Comparison of ENCODE assay signal across 9 cellular contexts in genomic region chr11:69044111-69045013, GRCh38. TPM values are rescaled to one million over a fixed set of nuclear protein-coding genes. Genes with fewer than 3 reads are reported as not detected.
DNase-seq lines count a peak whose midpoint lies in the region; ATAC-seq, FAIRE-seq and TF ChIP-seq lines count a peak whose summit lies in the region.
"Had no signal": no experiment of that assay in that cellular context is flagged by ENCODE, and none has a peak within 500 bp of the region (broad histone marks: within the 10 kb centered on the region; RNA-seq: fewer than 3 reads in every experiment).

No MANE protein-coding gene starts in this region.

- H3K79me2 ChIP-seq in GM23248 (ENCODE audit: insufficient read depth), result peaks cover 7% of the 10 kb centered on the region; the same call in 1 of the 2 replicates
- H3K79me2 ChIP-seq in OCI-LY3 (ENCODE audit: low read length), result peaks cover 5% of the 10 kb centered on the region
- H3K79me2 ChIP-seq in HepG2 (ENCODE audit: insufficient read depth, low read length), result peaks cover 2% of the 10 kb centered on the region

- peak overlapping the region; percentile 61 for H3K27ac Mint-ChIP-seq in type B pancreatic cell
- no peak overlapping the region for H3K27ac Mint-ChIP-seq in stimulated activated memory B cell treated with anti-CD40 and anti-IgM and Interleukin-4, amounts not matched to agents 10 μg/mL and 1 μg/mL and 100 μg/mL, for 72 hours

- intact Hi-C loops in colonic mucosa (cut with DNase I) (loop anchor here (5.0 kb wide), 1 partner anchor 132 kb away; no protein-coding TSS in a partner anchor), HepG2 (cut with micrococcal nuclease; ENCODE audit: unreplicated experiment) (loop anchor here (1.0 kb wide), 1 partner anchor 37 kb away; no protein-coding TSS in a partner anchor)

- H3K36me3 Mint-ChIP-seq in type B pancreatic cell, result no peaks in the 10 kb centered on the region
- peaks cover under 1% of the 10 kb centered on the region for H3K36me3 Mint-ChIP-seq in stimulated activated memory B cell treated with anti-CD40 and anti-IgM and Interleukin-4, amounts not matched to agents 10 μg/mL and 1 μg/mL and 100 μg/mL, for 72 hours

- CTCF ChIA-PET in HepG2 (lab: Yijun Ruan, JAX; ENCODE audit: low intra/inter-chr PET ratio, low total read pairs), result no interaction called here

- H2AFZ ChIP-seq in GM23248 (peak overlapping the region; percentile 70), OCI-LY3 (ENCODE audit: low read depth, low read length) (no peak overlapping the region), HepG2 (ENCODE audit: low read length) (no peak overlapping the region)

- H3K9me3 Mint-ChIP-seq in type B pancreatic cell, result no peaks in the 10 kb centered on the region
- no peaks in the 10 kb centered on the region for H3K9me3 Mint-ChIP-seq in stimulated activated memory B cell treated with anti-CD40 and anti-IgM and Interleukin-4, amounts not matched to agents 10 μg/mL and 1 μg/mL and 100 μg/mL, for 72 hours

- H3K9me2 ChIP-seq in GM23248 (ENCODE audit: insufficient read depth), result no peaks in the 10 kb centered on the region

- H4K20me1 ChIP-seq in GM23248 (ENCODE audit: insufficient read depth) (no peaks in the 10 kb centered on the region), OCI-LY3 (ENCODE audit: insufficient read depth, low read length) (no peaks in the 10 kb centered on the region), HepG2 (ENCODE audit: insufficient read depth, low read length) (no peaks in the 10 kb centered on the region)

- DNase-seq in AML-193 (lab: John Stamatoyannopoulos, UW) (peak; percentile 58 to 62), GM23248 (peak; percentile 89), colonic mucosa (peak; percentile 72), HepG2 (ENCODE audit: low spot score) (peak; percentile 68), type B pancreatic cell (ENCODE audit: extremely low spot score, unreplicated experiment) (no peak)

- no peak for TF ChIP-seq POLR2A in HepG2 (IDR thresholded peaks at IDR 0.05; ENCODE audit: insufficient read depth in 1 of 2, low read depth in 2 of 2, low read length in 2 of 2)

- no peaks in the 10 kb centered on the region for H3K27me3 ChIP-seq in GM23248 (replicated peaks; ENCODE audit: insufficient read depth)
- peaks cover 13% of the 10 kb centered on the region for H3K27me3 ChIP-seq in OCI-LY3 (ENCODE audit: low read depth, low read length)
- no peaks in the 10 kb centered on the region for H3K27me3 ChIP-seq in colonic mucosa
- no peaks in the 10 kb centered on the region for H3K27me3 ChIP-seq in HepG2 (ENCODE audit: control insufficient read depth in 1 of 2, insufficient read depth in 2 of 2, low read length in 2 of 2)

- H3K4me2 ChIP-seq in GM23248 (ENCODE audit: unreplicated experiment), result peak overlapping the region; percentile 43
- no peak overlapping the region; the same call in 1 of the 2 replicates for H3K4me2 ChIP-seq in OCI-LY3 (ENCODE audit: low read length)
- peak overlapping the region; percentile 19; the same call in 1 of the 2 replicates for H3K4me2 ChIP-seq in HepG2 (ENCODE audit: low read depth, low read length)

- H3K4me3 ChIP-seq in GM23248 (no peak overlapping the region), OCI-LY3 (ENCODE audit: low read length) (no peak overlapping the region), colonic mucosa (no peak overlapping the region), HepG2 (replicated peaks in 1 of 3; ENCODE audit: insufficient read depth in 1 of 3, low read depth in 2 of 3, low read length in 3 of 3) (no peak overlapping the region)

- H3F3A ChIP-seq in GM23248 (ENCODE audit: insufficient read depth), result peaks cover 21% of the 10 kb centered on the region

- H3K36me3 ChIP-seq in GM23248 (ENCODE audit: low read depth), result no peaks in the 10 kb centered on the region
- no peaks in the 10 kb centered on the region for H3K36me3 ChIP-seq in OCI-LY3 (replicated peaks; ENCODE audit: low read depth, low read length)
- H3K36me3 ChIP-seq in colonic mucosa, result no peaks in the 10 kb centered on the region
- no peaks in the 10 kb centered on the region for H3K36me3 ChIP-seq in HepG2 (replicated peaks in 1 of 2; ENCODE audit: control insufficient read depth in 1 of 2, insufficient read depth in 2 of 2, low read length in 2 of 2)

- H3K9me3 ChIP-seq in GM23248 (ENCODE audit: low read depth) (no peaks in the 10 kb centered on the region), OCI-LY3 (ENCODE audit: insufficient read depth, low read length) (no peaks in the 10 kb centered on the region), colonic mucosa (no peaks in the 10 kb centered on the region), HepG2 (ENCODE audit: low read length) (no peaks in the 10 kb centered on the region)

- H3K4me1 Mint-ChIP-seq in type B pancreatic cell (ENCODE audit: unreplicated experiment), result peaks cover 25% of the 10 kb centered on the region
- H3K4me1 Mint-ChIP-seq in stimulated activated memory B cell treated with anti-CD40 and anti-IgM and Interleukin-4, amounts not matched to agents 10 μg/mL and 1 μg/mL and 100 μg/mL, for 72 hours, result peaks cover 34% of the 10 kb centered on the region

- peaks cover 22% of the 10 kb centered on the region for H3K4me1 ChIP-seq in GM23248 (ENCODE audit: insufficient read depth)
- H3K4me1 ChIP-seq in OCI-LY3 (ENCODE audit: low read length), result peaks cover 4% of the 10 kb centered on the region; the same call in 1 of the 2 replicates
- no peaks in the 10 kb centered on the region for H3K4me1 ChIP-seq in colonic mucosa
- H3K4me1 ChIP-seq in HepG2 (ENCODE audit: insufficient read depth, low read length), result peaks cover 26% of the 10 kb centered on the region

- TF ChIP-seq EP300 in HepG2 (IDR thresholded peaks at IDR 0.05; ENCODE audit: low read depth in 2 of 2, low read length in 2 of 2) (no peak), HepG2 (CRISPR knock-in tag; IDR thresholded peaks at IDR 0.05; ENCODE audit: borderline replicate concordance) (no peak)

- H3K9ac ChIP-seq in GM23248, result peak overlapping the region; percentile 43; the same call in 1 of the 2 replicates
- H3K9ac ChIP-seq in OCI-LY3 (ENCODE audit: low read length), result no peak overlapping the region
- no peak overlapping the region for H3K9ac ChIP-seq in colonic mucosa (ENCODE audit: low read depth in 2 of 2, low read length in 2 of 2)
- H3K9ac ChIP-seq in HepG2 (ENCODE audit: insufficient read depth, low read depth, low read length), result no peak overlapping the region

- peak; percentile 69 for TF ChIP-seq CTCF in OCI-LY3 (IDR thresholded peaks at IDR 0.05; ENCODE audit: low read depth, low read length)
- TF ChIP-seq CTCF in colonic mucosa (IDR thresholded peaks at IDR 0.05), result peak; percentile 55
- peak; percentile 85 for TF ChIP-seq CTCF in HepG2 (CRISPR knock-in tag; IDR thresholded peaks at IDR 0.05)
- peak; percentile 57 for TF ChIP-seq CTCF in type B pancreatic cell (conservative IDR thresholded peaks at IDR 0.05)

- no TSS peak for BruUV-seq in HepG2 (replicated peaks; lab: Mats Ljungman, UMichigan)

- ATAC-seq in HepG2 (peak; percentile 72), HG02610 (IDR thresholded peaks at IDR 0.05; ENCODE audit: unreplicated experiment) (no peak)
- ATAC-seq in stimulated activated memory B cell treated with anti-CD40 and anti-IgM and Interleukin-4, amounts not matched to agents 10 μg/mL and 1 μg/mL and 100 μg/mL, for 72 hours, result no peak

- peak overlapping the region; percentile 40 for H3K27ac ChIP-seq in GM23248
- H3K27ac ChIP-seq in OCI-LY3 (ENCODE audit: low read length), result no peak overlapping the region
- peak overlapping the region; percentile 4 for H3K27ac ChIP-seq in colonic mucosa
- no peak overlapping the region for H3K27ac ChIP-seq in HepG2 (ENCODE audit: extremely low read length, insufficient read depth, low read length)

- peaks cover 6% of the 10 kb centered on the region for H3K27me3 Mint-ChIP-seq in type B pancreatic cell
- peaks cover 9% of the 10 kb centered on the region for H3K27me3 Mint-ChIP-seq in stimulated activated memory B cell treated with anti-CD40 and anti-IgM and Interleukin-4, amounts not matched to agents 10 μg/mL and 1 μg/mL and 100 μg/mL, for 72 hours

- POLR2A ChIA-PET in HepG2 (lab: Yijun Ruan, JAX), result no interaction called here

- in situ Hi-C loops in GM23248 (cut with MboI) (no loop called here), HepG2 (cut with HindIII; ENCODE audit: extremely low pct_ligation_motif_present, low pct_unique_long_range_greater_than_20kb) (no loop called here)

- no peak overlapping the region for H3K4me3 Mint-ChIP-seq in type B pancreatic cell
- no peak overlapping the region for H3K4me3 Mint-ChIP-seq in stimulated activated memory B cell treated with anti-CD40 and anti-IgM and Interleukin-4, amounts not matched to agents 10 μg/mL and 1 μg/mL and 100 μg/mL, for 72 hours

- no peak for FAIRE-seq in HepG2 (lab: Jason Lieb, UNC)

- TF ChIP-seq RAD21 in HepG2 (CRISPR knock-in tag; IDR thresholded peaks at IDR 0.05), result peak; percentile 52; the same call in 1 of the 2 replicates

- WGBS in GM23248 (ENCODE audit: low coverage in 1 of 2, low lambda C conversion rate in 2 of 2, missing lambda C conversion rate in 2 of 2), 2 experiments, result 2 to 4% methylated on average over 15 of the region's 15 CpGs
- whole genome bisulfite sequencing in HepG2 (ENCODE audit: low lambda C conversion rate), result 9% methylated on average over 6 of the region's 15 CpGs

RNA-seq across cellular contexts. Expression of gene TPCN2, which starts 4.4 kb away (rescaled TPM):
- 7.1 and 10.2 TPM in 2 replicates for total RNA-seq in GM23248 (2014; rRNA removed; shearing (Covaris generic))
- 8.5 and 8.7 TPM in 2 replicates for polyA plus RNA-seq in GM23248 (2016; fragmentation: Nextera tagmentation; extraction: Ambion mirVana)
- total RNA-seq in colonic mucosa, result 10 to 100 TPM; 14.5 to 21.1 TPM
- 2.0 and 5.9 TPM in 2 replicates for total RNA-seq in HepG2 (2016; rRNA removed; fragmentation: Illumina TruSeq; extraction: Trizol)
- 3.5 and 4.3 TPM in 2 replicates for total RNA-seq in HepG2 (2016; cell fraction: cytosol; rRNA removed; fragmentation: Illumina TruSeq; extraction: Trizol; ENCODE audit: low read depth)
- 1.8 and 5.7 TPM in 2 replicates for total RNA-seq in HepG2 (2016; cell fraction: insoluble cytoplasmic fraction; rRNA removed; fragmentation: Illumina TruSeq; extraction: Trizol)
- total RNA-seq in HepG2 (2016; cell fraction: membrane; rRNA removed; fragmentation: Illumina TruSeq; extraction: Trizol), result 2.4 and 2.5 TPM in 2 replicates
- 7.8 and 11.5 TPM in 2 replicates for total RNA-seq in HepG2 (2016; cell fraction: nucleus; rRNA removed; fragmentation: Illumina TruSeq; extraction: Trizol)
- 5.6 and 6.9 TPM in 2 replicates for polyA plus RNA-seq in HepG2 (2011; rRNA removed)
- 3.3 and 3.5 TPM in 2 replicates for polyA plus RNA-seq in HepG2 (2011; cell fraction: cytosol; rRNA removed)
- polyA plus RNA-seq in HepG2 (2011; cell fraction: nucleus; rRNA removed), result 37.2 and 42.8 TPM in 2 replicates
- 4.5 and 4.7 TPM in 2 replicates for polyA plus RNA-seq in HepG2 (2012)
- 0.52 and 0.74 TPM in 2 replicates for polyA plus RNA-seq in HepG2 (2016; cell fraction: cytosol; fragmentation: Illumina TruSeq; extraction: Trizol; ENCODE audit: low read depth)
- 1.7 and 2.1 TPM in 2 replicates for polyA plus RNA-seq in HepG2 (2016; cell fraction: insoluble cytoplasmic fraction; fragmentation: Illumina TruSeq; extraction: Trizol; ENCODE audit: low read depth)
- 1.3 TPM in 2 replicates for polyA plus RNA-seq in HepG2 (2016; cell fraction: membrane; fragmentation: Illumina TruSeq; extraction: Trizol; ENCODE audit: low read depth)
- polyA plus RNA-seq in HepG2 (2016; cell fraction: nucleus; fragmentation: Illumina TruSeq; extraction: Trizol; ENCODE audit: insufficient read depth, low read depth), result 17.8 and 19.4 TPM in 2 replicates
- polyA minus RNA-seq in HepG2 (2011; rRNA and poly(A)+ RNA removed; ENCODE audit: low replicate concordance), result 10.3 and 20.2 TPM in 2 replicates
- polyA minus RNA-seq in HepG2 (2011; cell fraction: cytosol; rRNA and poly(A)+ RNA removed), result 1.6 TPM in 2 replicates
- 14.9 and 16.5 TPM in 2 replicates for polyA minus RNA-seq in HepG2 (2011; cell fraction: nucleus; rRNA and poly(A)+ RNA removed)
- total RNA-seq in type B pancreatic cell (ENCODE audit: low replicate concordance), result 19.5 and 20.7 TPM in 2 replicates

RNA-seq across cellular contexts. Expression of gene MRGPRF, which starts 31.3 kb away (rescaled TPM):
- total RNA-seq in GM23248 (2014; rRNA removed; shearing (Covaris generic)), result 25.3 and 36.0 TPM in 2 replicates
- polyA plus RNA-seq in GM23248 (2016; fragmentation: Nextera tagmentation; extraction: Ambion mirVana) (20.7 and 21.2 TPM in 2 replicates), HepG2 (2011; rRNA removed) (not detected in 2 replicates)
- total RNA-seq in colonic mucosa (10 to 100 TPM in 1 of 2 donors, 1 to 10 TPM in 1; 3.0 to 17.9 TPM), HepG2 (2016; rRNA removed; fragmentation: Illumina TruSeq; extraction: Trizol) (not detected in 2 replicates), type B pancreatic cell (ENCODE audit: low replicate concordance) (0.43 and 1.4 TPM in 2 replicates)
- not detected in 2 replicates for total RNA-seq in HepG2 (2016; cell fraction: cytosol; rRNA removed; fragmentation: Illumina TruSeq; extraction: Trizol; ENCODE audit: low read depth)
- not detected in 2 replicates for total RNA-seq in HepG2 (2016; cell fraction: insoluble cytoplasmic fraction; rRNA removed; fragmentation: Illumina TruSeq; extraction: Trizol)
- total RNA-seq in HepG2 (2016; cell fraction: membrane; rRNA removed; fragmentation: Illumina TruSeq; extraction: Trizol), result not detected in 2 replicates
- total RNA-seq in HepG2 (2016; cell fraction: nucleus; rRNA removed; fragmentation: Illumina TruSeq; extraction: Trizol), result not detected in 2 replicates
- not detected in 2 replicates for polyA plus RNA-seq in HepG2 (2011; cell fraction: cytosol; rRNA removed)
- polyA plus RNA-seq in HepG2 (2011; cell fraction: nucleus; rRNA removed), result not detected in 2 replicates
- not detected in 2 replicates for polyA plus RNA-seq in HepG2 (2012)
- not detected in 2 replicates for polyA plus RNA-seq in HepG2 (2016; cell fraction: cytosol; fragmentation: Illumina TruSeq; extraction: Trizol; ENCODE audit: low read depth)
- not detected in 2 replicates for polyA plus RNA-seq in HepG2 (2016; cell fraction: insoluble cytoplasmic fraction; fragmentation: Illumina TruSeq; extraction: Trizol; ENCODE audit: low read depth)
- not detected in 2 replicates for polyA plus RNA-seq in HepG2 (2016; cell fraction: membrane; fragmentation: Illumina TruSeq; extraction: Trizol; ENCODE audit: low read depth)
- polyA plus RNA-seq in HepG2 (2016; cell fraction: nucleus; fragmentation: Illumina TruSeq; extraction: Trizol; ENCODE audit: insufficient read depth, low read depth), result not detected in 2 replicates
- polyA minus RNA-seq in HepG2 (2011; rRNA and poly(A)+ RNA removed; ENCODE audit: low replicate concordance), result 1.1 TPM in 1 of 2 replicates, not detected in the other
- not detected in 2 replicates for polyA minus RNA-seq in HepG2 (2011; cell fraction: cytosol; rRNA and poly(A)+ RNA removed)
- polyA minus RNA-seq in HepG2 (2011; cell fraction: nucleus; rRNA and poly(A)+ RNA removed), result not detected in 2 replicates
- total RNA-seq: pulmonary artery endothelial cell had no signal

Comparison
In these comparisons a context has a peak if more than half of its experiments do, and no peak if none do; other contexts are left out.
1. H3K27ac ChIP-seq: peak in GM23248 (single experiment) and colonic mucosa (single experiment); none in OCI-LY3 (single experiment) and HepG2 (single experiment).
2. Peak in every context shown above with its lines, with median percentiles within 50 percentile points of each other: CTCF ChIP-seq.